Comparison of ENCODE assay signal across 16 cellular contexts in genomic region chr13:59487883-59488282, GRCh38.
"Had no signal": no experiment of that assay in that cellular context is flagged by ENCODE, and none has a peak within 500 bp of the region (broad histone marks: within the 10 kb centered on the region; RNA-seq: fewer than 3 reads in every experiment).

No MANE protein-coding gene starts in this region.

- ATAC-seq: activated T-cell treated with anti-CD3 and anti-CD28 coated beads, Interleukin-2, amount 50 U/mL, for 72 hours; foreskin keratinocyte; naive thymus-derived CD4-positive, alpha-beta T cell; stimulated activated naive B cell treated with anti-CD40 and anti-IgM and Interleukin-4, amounts not matched to agents 10 μg/mL and 1 μg/mL and 100 μg/mL, for 72 hours; upper lobe of right lung had no signal

- H3K4me3 ChIP-seq: dorsolateral prefrontal cortex, hepatocyte, ovary, thoracic aorta, upper lobe of right lung had no signal

- H3K9me3 Mint-ChIP-seq: activated T-cell treated with anti-CD3 and anti-CD28 coated beads, Interleukin-2, amount 50 U/mL, for 72 hours; memory B cell; stimulated activated naive B cell treated with anti-CD40 and anti-IgM and Interleukin-4, amounts not matched to agents 10 μg/mL and 1 μg/mL and 100 μg/mL, for 72 hours had no signal

- H3K4me1 Mint-ChIP-seq: memory B cell; naive thymus-derived CD4-positive, alpha-beta T cell; stimulated activated naive B cell treated with anti-CD40 and anti-IgM and Interleukin-4, amounts not matched to agents 10 μg/mL and 1 μg/mL and 100 μg/mL, for 72 hours had no signal

- DNase-seq: activated CD4-positive, alpha-beta T cell treated with anti-CD3 and anti-CD28 coated beads, Interleukin-2, amount 50 U/mL, for 4 hours; activated effector memory CD4-positive, alpha-beta T cell treated with anti-CD3 and anti-CD28 coated beads, Interleukin-2, amount 50 U/mL, for 16 hours; activated naive CD4-positive, alpha-beta T cell treated with anti-CD3 and anti-CD28 coated beads, Interleukin-2, amount 50 U/mL, for 16 hours; activated T-cell treated with anti-CD3 and anti-CD28 coated beads, Interleukin-2, amount 50 U/mL, for 72 hours; aorta; dorsolateral prefrontal cortex; foreskin keratinocyte; naive thymus-derived CD4-positive, alpha-beta T cell; ovary; stimulated activated naive B cell treated with anti-CD40 and anti-IgM and Interleukin-4, amounts not matched to agents 10 μg/mL and 1 μg/mL and 100 μg/mL, for 72 hours; T1000; upper lobe of right lung had no signal

- H3K36me3 ChIP-seq: ovary, thoracic aorta, upper lobe of right lung had no signal

- H3K4me1 ChIP-seq: foreskin keratinocyte had no signal

- H3K27ac Mint-ChIP-seq: activated T-cell treated with anti-CD3 and anti-CD28 coated beads, Interleukin-2, amount 50 U/mL, for 72 hours; memory B cell; naive thymus-derived CD4-positive, alpha-beta T cell; stimulated activated naive B cell treated with anti-CD40 and anti-IgM and Interleukin-4, amounts not matched to agents 10 μg/mL and 1 μg/mL and 100 μg/mL, for 72 hours had no signal

- H2AFZ ChIP-seq: hepatocyte had no signal

- H3K27me3 ChIP-seq: foreskin keratinocyte, hepatocyte, ovary, upper lobe of right lung had no signal

- FAIRE-seq: bronchial epithelial cell had no signal

- H3K27ac ChIP-seq: dorsolateral prefrontal cortex, foreskin keratinocyte, hepatocyte, ovary, thoracic aorta, upper lobe of right lung had no signal

- H3K9me3 ChIP-seq: ovary, thoracic aorta, upper lobe of right lung had no signal

- H3K4me3 Mint-ChIP-seq: activated T-cell treated with anti-CD3 and anti-CD28 coated beads, Interleukin-2, amount 50 U/mL, for 72 hours; memory B cell; naive thymus-derived CD4-positive, alpha-beta T cell; stimulated activated naive B cell treated with anti-CD40 and anti-IgM and Interleukin-4, amounts not matched to agents 10 μg/mL and 1 μg/mL and 100 μg/mL, for 72 hours had no signal

- H3K4me2 ChIP-seq: hepatocyte had no signal

- H3K36me3 Mint-ChIP-seq: memory B cell; naive thymus-derived CD4-positive, alpha-beta T cell; stimulated activated naive B cell treated with anti-CD40 and anti-IgM and Interleukin-4, amounts not matched to agents 10 μg/mL and 1 μg/mL and 100 μg/mL, for 72 hours had no signal

- H3K27me3 Mint-ChIP-seq: stimulated activated naive B cell treated with anti-CD40 and anti-IgM and Interleukin-4, amounts not matched to agents 10 μg/mL and 1 μg/mL and 100 μg/mL, for 72 hours had no signal

- H3K79me2 ChIP-seq: hepatocyte had no signal
